In genomic region chr5:172647341-172648007, GRCh38 we compare ENCODE assay signal across 18 cellular contexts. TPM values are rescaled to one million over a fixed set of nuclear protein-coding genes. Genes with fewer than 3 reads are reported as not detected.
DNase-seq lines count a peak whose midpoint lies in the region; ATAC-seq and TF ChIP-seq lines count a peak whose summit lies in the region.
"Had no signal": no experiment of that assay in that cellular context is flagged by ENCODE, and none has a peak within 500 bp of the region (broad histone marks: within the 10 kb centered on the region; RNA-seq: fewer than 3 reads in every experiment).

No MANE protein-coding gene starts in this region.

- H3K9me3 ChIP-seq in gastroesophageal sphincter (no peaks in the 10 kb centered on the region), psoas muscle (no peaks in the 10 kb centered on the region), aorta (ENCODE audit: control insufficient read depth, low read length) (no peaks in the 10 kb centered on the region)
- H3K9me3 ChIP-seq: suprapubic skin had no signal

- H3K27me3 ChIP-seq in gastroesophageal sphincter (no peaks in the 10 kb centered on the region), psoas muscle (ENCODE audit: insufficient read depth in 3 of 3, low read length in 2 of 3) (peaks cover 0 to 12% (median 0%) of the 10 kb centered on the region in 3 donors), aorta (ENCODE audit: control insufficient read depth in 1 of 2, insufficient read depth in 2 of 2, low read length in 1 of 2) (no peaks in the 10 kb centered on the region)
- H3K27me3 ChIP-seq: suprapubic skin had no signal

- TF ChIP-seq CTCF in gastroesophageal sphincter (IDR thresholded peaks at IDR 0.05) = no peak
- no peak for TF ChIP-seq CTCF in psoas muscle (IDR thresholded peaks at IDR 0.05)

- TF ChIP-seq EP300 in gastroesophageal sphincter (IDR thresholded peaks at IDR 0.05) = no peak

- H3K27ac ChIP-seq in gastroesophageal sphincter (peak overlapping the region in 3 of 4 donors; percentile 89 to 95 (median 94)), psoas muscle (peak overlapping the region; percentile 51), aorta (ENCODE audit: low read depth in 1 of 2, low read length in 2 of 2) (no peak overlapping the region)
- H3K27ac ChIP-seq: suprapubic skin had no signal

- no peak overlapping the region for H3K4me3 ChIP-seq in gastroesophageal sphincter
- peak overlapping the region; percentile 81 for H3K4me3 ChIP-seq in psoas muscle
- H3K4me3 ChIP-seq in aorta (ENCODE audit: low read length in 2 of 2) = no peak overlapping the region
- H3K4me3 ChIP-seq: suprapubic skin had no signal

- ATAC-seq in Right ventricle myocardium inferior (no peak), left ventricle myocardium superior (no peak), gastroesophageal sphincter (no peak), psoas muscle (no peak), aorta (ENCODE audit: low FRiP score) (no peak)
- ATAC-seq: left lobe of liver had no signal

- WGBS in gastroesophageal sphincter (ENCODE audit: low coverage in 1 of 2), 2 donors = 40 to 70% methylated on average over 1 to 2 of the region's 11 CpGs
- 69 to 73% (median 70%) methylated on average over 10 to 11 of the region's 11 CpGs for WGBS in psoas muscle, 3 donors
- 80% methylated on average over 11 of the region's 11 CpGs for WGBS in aorta, 2 donors

- DNase-seq in Right ventricle myocardium inferior (ENCODE audit: missing footprints) = peak; percentile 28
- no peak for DNase-seq in left ventricle myocardium superior
- DNase-seq in psoas muscle = no peak
- DNase-seq in aorta = peak; percentile 21 to 60
- no peak for DNase-seq in occipital lobe (lab: John Stamatoyannopoulos, UW)
- DNase-seq in COR-L47 (lab: John Stamatoyannopoulos, UW) = no peak
- DNase-seq in NOMO-1 treated with dmso at 0.1 percent for 144 hours (lab: John Stamatoyannopoulos, UW; ENCODE audit: unreplicated experiment) = no peak
- DNase-seq: activated CD4-positive, alpha-beta T cell treated with anti-CD3 and anti-CD28 coated beads for 4 hours; activated CD8-positive, alpha-beta memory T cell treated with anti-CD3 and anti-CD28 coated beads, Interleukin-2, amount 50 U/mL, for 48 hours; activated gamma-delta T cell; amniotic stem cell; C1 segment of cervical spinal cord; GF-D8; NCI-H1092 treated with DMSO at 0.1 percent for 48 hours; stimulated activated CD4-positive, alpha-beta T cell treated with anti-CD3 and anti-CD28 coated beads, Interleukin-4, amount 100 ng/mL, for 24 hours had no signal

- H3K4me1 ChIP-seq in gastroesophageal sphincter = peaks cover 0 to 99% (median 49%) of the 10 kb centered on the region in 3 donors
- H3K4me1 ChIP-seq in psoas muscle = peaks cover 10% of the 10 kb centered on the region
- no peaks in the 10 kb centered on the region for H3K4me1 ChIP-seq in aorta (ENCODE audit: control insufficient read depth in 1 of 2, insufficient read depth in 2 of 2, low read length in 2 of 2)

- no peak for TF ChIP-seq POLR2A in gastroesophageal sphincter (IDR thresholded peaks at IDR 0.05)

- H3K36me3 ChIP-seq in gastroesophageal sphincter (peaks cover 0 to 4% of the 10 kb centered on the region in 2 donors), psoas muscle (ENCODE audit: insufficient read depth in 1 of 2, low read depth in 1 of 2) (no peaks in the 10 kb centered on the region), aorta (ENCODE audit: control insufficient read depth in 1 of 2, insufficient read depth in 2 of 2, low read length in 1 of 2) (no peaks in the 10 kb centered on the region)
- H3K36me3 ChIP-seq: suprapubic skin had no signal

- intact Hi-C loops in Right ventricle myocardium inferior (cut with DNase I) = no loop called here
- intact Hi-C loops in left ventricle myocardium superior (cut with micrococcal nuclease) = loop anchor here (10.0 kb wide), 1 partner anchor 47 kb away; no protein-coding TSS in a partner anchor
- intact Hi-C loops in psoas muscle (cut with DNase I) = no loop called here
- intact Hi-C loops in aorta (cut with DNase I) = no loop called here

RNA-seq across cellular contexts. Expression of gene NEURL1B, which starts 6.4 kb away (rescaled TPM):
- total RNA-seq in Right ventricle myocardium inferior = 37.1 TPM
- total RNA-seq in left ventricle myocardium superior = 32.0 TPM
- total RNA-seq in gastroesophageal sphincter = 10 to 100 TPM; 21.7 to 59.9 (median 41.5) TPM
- total RNA-seq in psoas muscle = 10 to 100 TPM; 13.7 to 20.4 (median 16.4) TPM
- 1 to 10 TPM; 8.0 to 9.7 (median 8.2) TPM for polyA plus RNA-seq in psoas muscle
- 10 to 100 TPM; 46.1 to 65.8 TPM for total RNA-seq in aorta
- polyA plus RNA-seq in aorta = 1 to 10 TPM; 1.9 to 3.5 TPM
- total RNA-seq in occipital lobe = 19.2 TPM

Comparison
In these comparisons a context has a peak if more than half of its experiments do, and no peak if none do; other contexts are left out.
1. DNase-seq: peak in Right ventricle myocardium inferior (single experiment) and aorta (2 of 2); none in left ventricle myocardium superior (single experiment), psoas muscle (0 of 2), occipital lobe (single experiment), COR-L47 (single experiment) and NOMO-1 treated with dmso at 0.1 percent for 144 hours (single experiment).
2. H3K27ac ChIP-seq: peak in gastroesophageal sphincter (3 of 4) and psoas muscle (single experiment); none in aorta (0 of 2).